10 cellular contexts compared by ENCODE assay signal in genomic region chr2:241412144-241412543, GRCh38. TPM values are rescaled to one million over a fixed set of nuclear protein-coding genes. Genes with fewer than 3 reads are reported as not detected.
DNase-seq lines count a peak whose midpoint lies in the region; ATAC-seq and TF ChIP-seq lines count a peak whose summit lies in the region.
"Had no signal": no experiment of that assay in that cellular context is flagged by ENCODE, and none has a peak within 500 bp of the region (broad histone marks: within the 10 kb centered on the region; RNA-seq: fewer than 3 reads in every experiment).

No MANE protein-coding gene starts in this region.

- no peaks in the 10 kb centered on the region for H3K9me3 ChIP-seq in GM23248 (ENCODE audit: low read depth)
- no peaks in the 10 kb centered on the region for H3K9me3 ChIP-seq in HAP-1
- H3K9me3 ChIP-seq in upper lobe of right lung: no peaks in the 10 kb centered on the region
- H3K9me3 ChIP-seq: neutrophil had no signal

- no peak overlapping the region for H3K9ac ChIP-seq in GM23248

- H3K4me1 ChIP-seq in GM23248 (ENCODE audit: insufficient read depth): no peaks in the 10 kb centered on the region
- no peaks in the 10 kb centered on the region for H3K4me1 ChIP-seq in HAP-1
- no peaks in the 10 kb centered on the region for H3K4me1 ChIP-seq in upper lobe of right lung

- no peak overlapping the region for H3K4me2 ChIP-seq in GM23248 (ENCODE audit: unreplicated experiment)

- intact Hi-C loops in upper lobe of right lung (cut with DNase I): no loop called here

- peak; percentile 17 for DNase-seq in GM23248
- peak; percentile 44 for DNase-seq in NCI-H1105 treated with DMSO at 0.1 percent for 48 hours (lab: John Stamatoyannopoulos, UW)
- peak; percentile 57 for DNase-seq in astrocyte of the hippocampus (ENCODE audit: low read depth, low spot score)
- DNase-seq in non-pigmented ciliary epithelial cell (ENCODE audit: low read depth): peak; percentile 80
- DNase-seq in HAP-1 (ENCODE audit: low spot score in 2 of 2): no peak
- DNase-seq in middle frontal gyrus (ENCODE audit: extremely low spot score, low spot score): no peak
- no peak for DNase-seq in upper lobe of right lung
- DNase-seq: hypothalamus had no signal

- no peaks in the 10 kb centered on the region for H3K79me2 ChIP-seq in GM23248 (ENCODE audit: insufficient read depth)

- H3K27me3 ChIP-seq in GM23248 (replicated peaks; ENCODE audit: insufficient read depth): no peaks in the 10 kb centered on the region
- no peaks in the 10 kb centered on the region for H3K27me3 ChIP-seq in HAP-1 (ENCODE audit: low read depth)
- H3K27me3 ChIP-seq in upper lobe of right lung: no peaks in the 10 kb centered on the region
- H3K27me3 ChIP-seq: neutrophil had no signal

- 0 out of 2 replicates have a peak, but pooled peaks cover 4% of the 10 kb centered on the region for H3F3A ChIP-seq in GM23248 (ENCODE audit: insufficient read depth)

- H2AFZ ChIP-seq in GM23248: no peak overlapping the region

- H3K27ac ChIP-seq in GM23248: no peak overlapping the region
- H3K27ac ChIP-seq in upper lobe of right lung: no peak overlapping the region
- H3K27ac ChIP-seq: neutrophil had no signal

- H3K36me3 ChIP-seq in GM23248 (ENCODE audit: low read depth) (peaks cover 40% of the 10 kb centered on the region), HAP-1 (replicated peaks) (peaks cover 50% of the 10 kb centered on the region), upper lobe of right lung (peaks cover 86% of the 10 kb centered on the region)

- no peaks in the 10 kb centered on the region for H3K9me2 ChIP-seq in GM23248 (ENCODE audit: insufficient read depth)

- in situ Hi-C loops in GM23248 (cut with MboI) (no loop called here), HAP-1 (cut with MboI; ENCODE audit: low sequenced_read_pairs) (no loop called here)

- H3K4me3 ChIP-seq in GM23248 (no peak overlapping the region), HAP-1 (no peak overlapping the region), upper lobe of right lung (no peak overlapping the region)

- ATAC-seq in GM21576 (IDR thresholded peaks at IDR 0.05; ENCODE audit: unreplicated experiment): no peak
- no peak for ATAC-seq in upper lobe of right lung

- TF ChIP-seq CTCF in upper lobe of right lung (IDR thresholded peaks at IDR 0.05): no peak

- 78 to 83% methylated on average over 5 of the region's 5 CpGs for WGBS in GM23248 (ENCODE audit: low coverage in 1 of 2, low lambda C conversion rate in 2 of 2, missing lambda C conversion rate in 2 of 2), 2 experiments

- no peaks in the 10 kb centered on the region for H4K20me1 ChIP-seq in GM23248 (ENCODE audit: insufficient read depth)

RNA-seq across cellular contexts. Expression of gene FARP2, which starts 56.1 kb away (rescaled TPM):
- total RNA-seq in GM23248 (2014; rRNA removed; shearing (Covaris generic)): 39.0 and 45.9 TPM in 2 replicates
- 30.9 and 39.7 TPM in 2 replicates for polyA plus RNA-seq in GM23248 (2016; fragmentation: Nextera tagmentation; extraction: Ambion mirVana)
- 48.6 TPM for total RNA-seq in upper lobe of right lung

Comparison
In these comparisons a context has a peak if more than half of its experiments do, and no peak if none do; other contexts are left out.
1. DNase-seq: peak in GM23248 (single experiment), NCI-H1105 treated with DMSO at 0.1 percent for 48 hours (single experiment), astrocyte of the hippocampus (single experiment) and non-pigmented ciliary epithelial cell (single experiment); none in HAP-1 (0 of 2), middle frontal gyrus (single experiment) and upper lobe of right lung (single experiment).